In the genomic region with DNA sequence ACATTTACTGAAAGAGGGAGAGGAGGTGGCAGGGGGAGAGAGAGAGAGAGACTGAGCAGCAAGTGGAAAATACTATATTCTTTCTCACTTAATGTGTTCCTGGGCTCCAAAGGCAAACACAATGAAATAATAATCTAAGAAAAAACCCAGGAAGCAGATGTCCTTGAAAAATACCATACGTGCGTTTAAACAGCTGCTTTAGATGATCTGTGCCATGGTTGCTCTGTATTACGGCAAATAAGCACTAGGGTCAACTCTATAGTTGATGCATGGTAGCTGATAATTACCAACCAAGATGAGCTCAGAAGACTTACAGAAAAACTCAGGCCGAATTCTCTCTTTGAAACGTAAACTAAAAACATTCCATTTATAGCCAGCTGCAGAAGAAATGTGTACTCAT, we compare ENCODE assay signal across 18 cellular contexts.
DNase-seq lines count a peak whose midpoint lies in the region; ATAC-seq and TF ChIP-seq lines count a peak whose summit lies in the region.
"Had no signal": no experiment of that assay in that cellular context is flagged by ENCODE, and none has a peak within 500 bp of the region (broad histone marks: within the 10 kb centered on the region; RNA-seq: fewer than 3 reads in every experiment).

No MANE protein-coding gene starts in this region.

- dilution Hi-C loops in mammary epithelial cell (cut with HindIII; ENCODE audit: low sequenced_read_pairs): no loop called here

- H3K36me3 ChIP-seq in breast epithelium: no peaks in the 10 kb centered on the region
- no peaks in the 10 kb centered on the region for H3K36me3 ChIP-seq in mammary epithelial cell (ENCODE audit: insufficient read depth, low read length)
- H3K36me3 ChIP-seq in PC-3 (ENCODE audit: low read depth, low read length): no peaks in the 10 kb centered on the region
- H3K36me3 ChIP-seq: vagina had no signal

- ATAC-seq in PC-3: no peak
- no peak for ATAC-seq in HG02970 (IDR thresholded peaks at IDR 0.05; ENCODE audit: low FRiP score, unreplicated experiment)
- ATAC-seq: HCT116, psoas muscle had no signal

- intact Hi-C loops in breast epithelium (cut with DNase I; ENCODE audit: low total_unique reads): loop anchor here (10.0 kb wide), 1 partner anchor 423 kb away; no protein-coding TSS in a partner anchor
- intact Hi-C loops in mammary epithelial cell (cut with micrococcal nuclease): no loop called here
- intact Hi-C loops in PC-3 (cut with micrococcal nuclease): no loop called here

- in situ Hi-C loops in mammary epithelial cell (cut with MboI; ENCODE audit: low sequenced_read_pairs in 2 of 2): no loop called here

- TF ChIP-seq CTCF in breast epithelium (IDR thresholded peaks at IDR 0.05) (no peak), mammary epithelial cell (conservative IDR thresholded peaks at IDR 0.05 in 1 of 2, IDR thresholded peaks at IDR 0.05 in 1 of 2; ENCODE audit: extremely low read depth in 1 of 2, insufficient read depth in 1 of 2, low read depth in 1 of 2, low read length in 2 of 2) (no peak), PC-3 (conservative IDR thresholded peaks at IDR 0.05; ENCODE audit: low read depth, low read length) (no peak), mesothelial cell of epicardium (IDR thresholded peaks at IDR 0.05; ENCODE audit: unreplicated experiment) (no peak)

- H3K9me3 ChIP-seq in breast epithelium (no peaks in the 10 kb centered on the region), mammary epithelial cell (replicated peaks; ENCODE audit: insufficient read depth, low read length) (no peaks in the 10 kb centered on the region), PC-3 (ENCODE audit: low read length) (no peaks in the 10 kb centered on the region)
- H3K9me3 ChIP-seq: vagina had no signal

- H3K4me2 ChIP-seq in mammary epithelial cell (ENCODE audit: insufficient read depth, low read depth, low read length): no peak overlapping the region
- no peak overlapping the region for H3K4me2 ChIP-seq in PC-3 (ENCODE audit: low read length)

- H3K79me2 ChIP-seq in mammary epithelial cell (ENCODE audit: insufficient read depth, low read length): no peaks in the 10 kb centered on the region
- no peaks in the 10 kb centered on the region for H3K79me2 ChIP-seq in PC-3 (ENCODE audit: low read length)

- H3K9ac ChIP-seq in mammary epithelial cell (ENCODE audit: insufficient read depth, low read length) (no peak overlapping the region), PC-3 (ENCODE audit: low read length) (no peak overlapping the region)

- peaks cover 4% of the 10 kb centered on the region for H3K36me3 Mint-ChIP-seq in mesothelial cell of epicardium
- H3K36me3 Mint-ChIP-seq: CD14-positive monocyte had no signal

- H3K9me2 ChIP-seq in PC-3 (replicated peaks; ENCODE audit: low read length): no peaks in the 10 kb centered on the region

- H2AFZ ChIP-seq in mammary epithelial cell (ENCODE audit: low read depth, low read length) (no peak overlapping the region), PC-3 (ENCODE audit: low read length) (no peak overlapping the region)

- H3K4me3 Mint-ChIP-seq in mesothelial cell of epicardium: no peak overlapping the region
- H3K4me3 Mint-ChIP-seq: activated CD4-positive, alpha-beta T cell treated with anti-CD3 and anti-CD28 coated beads for 36 hours; CD14-positive monocyte had no signal

- H3K4me1 ChIP-seq in breast epithelium: peaks cover 0 to 22% of the 10 kb centered on the region in 2 donors
- H3K4me1 ChIP-seq in mammary epithelial cell (ENCODE audit: insufficient read depth, low read length): peaks cover 23% of the 10 kb centered on the region
- H3K4me1 ChIP-seq in PC-3 (ENCODE audit: insufficient read depth, low read length): peaks cover 39% of the 10 kb centered on the region
- H3K4me1 ChIP-seq: psoas muscle had no signal

- no peak overlapping the region for H3K4me3 ChIP-seq in breast epithelium
- no peak overlapping the region for H3K4me3 ChIP-seq in mammary epithelial cell (replicated peaks in 1 of 3; ENCODE audit: insufficient read depth in 1 of 3, low read depth in 2 of 3, low read length in 3 of 3)
- no peak overlapping the region for H3K4me3 ChIP-seq in PC-3 (ENCODE audit: low read length)
- H3K4me3 ChIP-seq: lung, psoas muscle, vagina had no signal

- no peak for TF ChIP-seq POLR2A in breast epithelium (IDR thresholded peaks at IDR 0.05)

- peak overlapping the region; percentile 39 to 50 for H3K27ac ChIP-seq in breast epithelium
- H3K27ac ChIP-seq in mammary epithelial cell (ENCODE audit: insufficient read depth, low read depth, low read length): no peak overlapping the region
- H3K27ac ChIP-seq in PC-3 (ENCODE audit: low read length): peak overlapping the region; percentile 47
- H3K27ac ChIP-seq: psoas muscle, vagina had no signal

- CTCF ChIA-PET in mammary epithelial cell (lab: Charles Lee; ENCODE audit: low non-redundant PET) (no interaction called here), PC-3 (lab: Charles Lee) (no interaction called here)

- BruUV-seq in mammary epithelial cell (replicated peaks; lab: Mats Ljungman, UMichigan) (no TSS peak), PC-3 (replicated peaks; lab: Mats Ljungman, UMichigan) (no TSS peak)

- H3F3A ChIP-seq in PC-3 (ENCODE audit: low read length, unreplicated experiment): no peaks in the 10 kb centered on the region

- no peaks in the 10 kb centered on the region for H4K20me1 ChIP-seq in mammary epithelial cell (ENCODE audit: insufficient read depth, low read length)
- H4K20me1 ChIP-seq in PC-3 (ENCODE audit: low read length): no peaks in the 10 kb centered on the region

- no peaks in the 10 kb centered on the region for H3K27me3 Mint-ChIP-seq in mesothelial cell of epicardium (ENCODE audit: low read depth)
- H3K27me3 Mint-ChIP-seq: activated CD4-positive, alpha-beta T cell treated with anti-CD3 and anti-CD28 coated beads for 36 hours had no signal

- H3K4me1 Mint-ChIP-seq in mesothelial cell of epicardium: peaks cover 63% of the 10 kb centered on the region

- WGBS in mammary epithelial cell (ENCODE audit: low coverage, missing lambda C conversion rate): 100% methylated on average over 5 of the region's 5 CpGs

- peak overlapping the region; percentile 40 for H3K27ac Mint-ChIP-seq in mesothelial cell of epicardium
- H3K27ac Mint-ChIP-seq: activated CD4-positive, alpha-beta T cell treated with anti-CD3 and anti-CD28 coated beads for 36 hours; CD14-positive monocyte had no signal

- peaks cover 8% of the 10 kb centered on the region for H3K9me3 Mint-ChIP-seq in mesothelial cell of epicardium

- DNase-seq in breast epithelium (ENCODE audit: low spot score in 2 of 2): no peak
- DNase-seq in mammary epithelial cell: no peak
- DNase-seq in PC-3: no peak
- no peak for DNase-seq in mesothelial cell of epicardium (ENCODE audit: low spot score in 2 of 2, unreplicated experiment in 2 of 2)
- DNase-seq in activated CD8-positive, alpha-beta memory T cell treated with anti-CD3 and anti-CD28 coated beads for 24 hours: no peak
- no peak for DNase-seq in AG08396 (ENCODE audit: low spot score)
- no peak for DNase-seq in NCI-H526 (lab: John Stamatoyannopoulos, UW)
- DNase-seq: activated CD4-positive, alpha-beta T cell treated with anti-CD3 and anti-CD28 coated beads for 36 hours; hippocampal formation; NCI-H1930; NCI-H82; psoas muscle; small intestine had no signal

- H3K27me3 ChIP-seq in breast epithelium (no peaks in the 10 kb centered on the region), mammary epithelial cell (ENCODE audit: insufficient read depth, low read length) (no peaks in the 10 kb centered on the region), PC-3 (ENCODE audit: low read length) (no peaks in the 10 kb centered on the region)
- H3K27me3 ChIP-seq: vagina had no signal

- POLR2A ChIA-PET in PC-3 (lab: Charles Lee; ENCODE audit: unreplicated experiment): no interaction called here
